In the genomic region with DNA sequence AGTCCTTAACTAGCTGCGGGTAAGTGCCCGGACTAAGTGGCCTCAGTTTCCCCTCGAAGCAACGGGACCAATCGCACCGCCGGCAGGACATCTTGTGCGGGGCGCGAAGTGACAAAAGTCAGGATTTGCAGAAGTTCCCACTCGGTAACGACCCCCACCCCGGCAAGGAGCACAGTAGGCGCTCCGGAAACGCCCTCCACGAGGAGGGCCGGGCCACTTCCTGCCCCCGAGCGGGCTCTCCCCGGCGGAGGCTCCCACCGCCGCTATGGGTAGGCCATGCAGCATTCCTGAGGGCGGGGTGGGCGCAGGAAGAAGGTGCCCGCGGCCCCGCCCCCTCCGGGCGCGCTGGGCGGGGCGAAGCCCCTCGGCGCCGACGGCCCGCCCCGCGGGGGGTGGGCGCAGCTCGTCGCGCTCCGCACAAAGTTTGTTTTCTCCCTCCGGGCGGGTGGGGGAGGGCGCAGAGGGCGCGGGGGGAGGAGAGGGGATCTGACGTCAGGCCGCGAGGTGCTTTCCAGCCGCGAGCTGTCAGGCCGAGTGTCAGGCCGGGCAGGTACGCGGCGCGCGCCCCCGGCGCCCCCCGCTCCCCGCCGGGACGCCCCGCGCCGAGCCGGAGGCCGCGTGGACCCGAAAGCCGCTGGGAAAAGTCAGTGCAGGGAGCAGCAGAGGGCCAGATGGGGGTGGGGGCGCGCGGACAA, we compare ENCODE assay signal across 8 cellular contexts. TPM values are rescaled to one million over a fixed set of nuclear protein-coding genes. Genes with fewer than 3 reads are reported as not detected.
DNase-seq lines count a peak whose midpoint lies in the region; ATAC-seq and TF ChIP-seq lines count a peak whose summit lies in the region.

Gene TGIF2, plus strand, starts transcription at position 495 of the 695 bp plus-strand sequence. CDS start 5,178 bp downstream, outside the sequence.

- peaks cover 34% of the 10 kb centered on the region for H3K4me1 Mint-ChIP-seq in central memory CD8-positive, alpha-beta T cell

- peak; percentile 83 for ATAC-seq in HG02798 (IDR thresholded peaks at IDR 0.05; ENCODE audit: poor library complexity, unreplicated experiment)
- peak; percentile 76 for ATAC-seq in central memory CD8-positive, alpha-beta T cell (replicated peaks; ENCODE audit: extremely low read depth, poor library complexity, severe bottlenecking)

- peaks cover 28% of the 10 kb centered on the region for H3K36me3 Mint-ChIP-seq in central memory CD8-positive, alpha-beta T cell (ENCODE audit: insufficient read depth)

- H3K36me3 ChIP-seq in kidney epithelial cell (ENCODE audit: control insufficient read depth, insufficient read depth, low read length): no peaks in the 10 kb centered on the region

- no peaks in the 10 kb centered on the region for H3K27me3 ChIP-seq in kidney epithelial cell (ENCODE audit: control insufficient read depth, insufficient read depth, low read length)

- H3K9me3 Mint-ChIP-seq in central memory CD8-positive, alpha-beta T cell: no peaks in the 10 kb centered on the region

- H3K27ac Mint-ChIP-seq in central memory CD8-positive, alpha-beta T cell (ENCODE audit: low read depth): peak within 1 kb of the TSS; percentile 96

- TF ChIP-seq CTCF in kidney epithelial cell (IDR thresholded peaks at IDR 0.05; ENCODE audit: insufficient read depth, low read length, poor library complexity, severe bottlenecking): no peak

- DNase-seq in NCI-H1436 (lab: John Stamatoyannopoulos, UW) (peak; percentile 63), NCI-H1436 treated with DMSO at 0.1 percent for 48 hours (lab: John Stamatoyannopoulos, UW) (no peak), NCI-H2227 (lab: John Stamatoyannopoulos, UW; ENCODE audit: unreplicated experiment) (peak; percentile 70), kidney epithelial cell (ENCODE audit: low read depth) (no peak)
- peak; percentile 76 for DNase-seq in activated CD4-positive, CD25-positive, alpha-beta regulatory T cell treated with anti-CD3 and anti-CD28 coated beads, Interleukin-2, amount 50 U/mL, for 72 hours
- DNase-seq in central memory CD8-positive, alpha-beta T cell (ENCODE audit: low spot score in 2 of 2): peak; percentile 73 to 86
- DNase-seq in stimulated activated CD4-positive, alpha-beta T cell treated with anti-CD3 and anti-CD28 coated beads, Interleukin-1b, Interleukin-23, amount 100 ng/mL, for 24 hours (ENCODE audit: low read depth in 4 of 4, low spot score in 1 of 4): peak; percentile 65 to 81 (median 79)

- peak within 1 kb of the TSS; percentile 84 for H3K4me3 Mint-ChIP-seq in central memory CD8-positive, alpha-beta T cell

- H3K4me3 ChIP-seq in kidney epithelial cell (ENCODE audit: low read depth, low read length): peak within 1 kb of the TSS; percentile 81

- H3K27me3 Mint-ChIP-seq in central memory CD8-positive, alpha-beta T cell: no peaks in the 10 kb centered on the region

RNA-seq across cellular contexts. Expression of gene TGIF2, which starts in this region (rescaled TPM):
- 21.2 and 22.0 TPM in 2 replicates for total RNA-seq in kidney epithelial cell

Comparison
In these comparisons a context has a peak if more than half of its experiments do, and no peak if none do; other contexts are left out.
1. DNase-seq: peak in NCI-H1436 (single experiment), NCI-H2227 (single experiment), activated CD4-positive, CD25-positive, alpha-beta regulatory T cell treated with anti-CD3 and anti-CD28 coated beads, Interleukin-2, amount 50 U/mL, for 72 hours (single experiment), central memory CD8-positive, alpha-beta T cell (2 of 2) and stimulated activated CD4-positive, alpha-beta T cell treated with anti-CD3 and anti-CD28 coated beads, Interleukin-1b, Interleukin-23, amount 100 ng/mL, for 24 hours (4 of 4); none in NCI-H1436 treated with DMSO at 0.1 percent for 48 hours (single experiment) and kidney epithelial cell (single experiment).